ENCODE assay signal across 15 cellular contexts in genomic region chr3:177378168-177378567, GRCh38.
DNase-seq lines count a peak whose midpoint lies in the region; ATAC-seq lines count a peak whose summit lies in the region.
"Had no signal": no experiment of that assay in that cellular context is flagged by ENCODE, and none has a peak within 500 bp of the region (broad histone marks: within the 10 kb centered on the region; RNA-seq: fewer than 3 reads in every experiment).

No MANE protein-coding gene starts in this region.

- no peaks in the 10 kb centered on the region for H3K27me3 Mint-ChIP-seq in natural killer cell treated with Interleukin-12 subunit alpha and Interleukin-12 subunit beta and Interleukin-15 and Interleukin-18, amount 100 ng/mL, for 72 hours
- H3K27me3 Mint-ChIP-seq: activated naive CD8-positive, alpha-beta T cell treated with anti-CD3 and anti-CD28 coated beads, Interleukin-2, amount 50 U/mL, for 24 hours had no signal

- ATAC-seq in GM18861 (IDR thresholded peaks at IDR 0.05; ENCODE audit: unreplicated experiment) (peak; percentile 53), GM21717 (IDR thresholded peaks at IDR 0.05; ENCODE audit: unreplicated experiment) (peak; percentile 68), HG03432 (IDR thresholded peaks at IDR 0.05; ENCODE audit: unreplicated experiment) (peak; percentile 72)
- ATAC-seq in natural killer cell treated with Interleukin-12 subunit alpha and Interleukin-12 subunit beta and Interleukin-15 and Interleukin-18, amount 100 ng/mL, for 72 hours = peak; percentile 53 to 87
- ATAC-seq: activated CD8-positive, alpha-beta T cell treated with anti-CD3 and anti-CD28 coated beads, Interleukin-2, amount 10 ng/mL, durations not matched to agents 7 days and 5 days; activated naive CD8-positive, alpha-beta T cell treated with anti-CD3 and anti-CD28 coated beads, Interleukin-2, amount 50 U/mL, for 24 hours; left colon; SK-N-SH treated with all-trans-retinoic acid at 6 μM for 48 hours had no signal

- no peak for DNase-seq in natural killer cell treated with Interleukin-12 subunit alpha and Interleukin-12 subunit beta and Interleukin-15 and Interleukin-18, amount 100 ng/mL, for 72 hours (ENCODE audit: low spot score)
- no peak for DNase-seq in amygdala (lab: John Stamatoyannopoulos, UW)
- no peak for DNase-seq in NCI-H82 treated with DMSO at 0.1 percent for 48 hours (lab: John Stamatoyannopoulos, UW; ENCODE audit: unreplicated experiment)
- DNase-seq in stimulated activated CD4-positive, alpha-beta T cell treated with anti-CD3 and anti-CD28 coated beads, Interleukin-12 subunit alpha, Interleukin-12 subunit beta, amount 100 ng/mL, for 4 hours = no peak
- DNase-seq in activated naive CD4-positive, alpha-beta T cell treated with Interleukin-2 at 50 U/mL for 16 hours = no peak
- DNase-seq: activated CD8-positive, alpha-beta T cell treated with anti-CD3 and anti-CD28 coated beads, Interleukin-2, amount 10 ng/mL, durations not matched to agents 7 days and 5 days; activated naive CD8-positive, alpha-beta T cell treated with anti-CD3 and anti-CD28 coated beads, Interleukin-2, amount 50 U/mL, for 24 hours; left colon; NCI-H1105; NCI-H774; stomach had no signal

- H3K36me3 Mint-ChIP-seq in natural killer cell treated with Interleukin-12 subunit alpha and Interleukin-12 subunit beta and Interleukin-15 and Interleukin-18, amount 100 ng/mL, for 72 hours = no peaks in the 10 kb centered on the region

- H3K27ac Mint-ChIP-seq in natural killer cell treated with Interleukin-12 subunit alpha and Interleukin-12 subunit beta and Interleukin-15 and Interleukin-18, amount 100 ng/mL, for 72 hours = peak overlapping the region in 1 of 2 donors; percentile 63
- H3K27ac Mint-ChIP-seq: activated CD8-positive, alpha-beta T cell treated with anti-CD3 and anti-CD28 coated beads, Interleukin-2, amount 10 ng/mL, durations not matched to agents 7 days and 5 days; activated naive CD8-positive, alpha-beta T cell treated with anti-CD3 and anti-CD28 coated beads, Interleukin-2, amount 50 U/mL, for 24 hours had no signal

- H3K4me3 Mint-ChIP-seq in natural killer cell treated with Interleukin-12 subunit alpha and Interleukin-12 subunit beta and Interleukin-15 and Interleukin-18, amount 100 ng/mL, for 72 hours = peak overlapping the region; percentile 17
- H3K4me3 Mint-ChIP-seq: activated CD8-positive, alpha-beta T cell treated with anti-CD3 and anti-CD28 coated beads, Interleukin-2, amount 10 ng/mL, durations not matched to agents 7 days and 5 days; activated naive CD8-positive, alpha-beta T cell treated with anti-CD3 and anti-CD28 coated beads, Interleukin-2, amount 50 U/mL, for 24 hours had no signal

- H3K4me1 Mint-ChIP-seq in natural killer cell treated with Interleukin-12 subunit alpha and Interleukin-12 subunit beta and Interleukin-15 and Interleukin-18, amount 100 ng/mL, for 72 hours (ENCODE audit: low read depth in 2 of 2) = peaks cover 12 to 23% of the 10 kb centered on the region in 2 donors

- peaks cover 3% of the 10 kb centered on the region for H3K9me3 Mint-ChIP-seq in natural killer cell treated with Interleukin-12 subunit alpha and Interleukin-12 subunit beta and Interleukin-15 and Interleukin-18, amount 100 ng/mL, for 72 hours
